1 cellular context compared by ENCODE assay signal in the genomic region with DNA sequence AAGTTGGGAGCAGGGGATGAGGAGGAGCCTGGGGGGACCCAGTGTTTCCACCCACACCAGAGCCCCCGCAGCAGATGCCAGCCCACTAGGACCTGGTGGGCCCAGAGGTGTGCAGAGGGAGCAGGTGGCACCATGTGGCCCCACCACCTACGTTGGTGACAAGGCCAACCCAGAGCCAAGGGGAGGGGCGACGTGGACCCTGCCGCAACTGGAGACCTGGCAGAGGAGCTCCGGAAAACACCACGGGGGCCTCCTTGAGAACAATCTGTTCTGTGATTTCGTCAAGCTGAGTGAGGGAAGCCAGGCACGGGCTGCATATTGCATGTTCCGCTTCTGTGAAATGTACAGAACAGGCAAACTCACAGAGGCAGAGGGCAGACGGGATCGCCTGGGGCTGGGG.
TF ChIP-seq lines count a peak whose summit lies in the region.

No MANE protein-coding gene starts in this region.

TF ChIP-seq in A549, 52 proteins besides CTCF, POLR2A, EP300 and RAD21:
- no peak for TF ChIP-seq HOXB5 (CRISPR knock-in tag; IDR thresholded peaks at IDR 0.05)
- TF ChIP-seq RFX5 (IDR thresholded peaks at IDR 0.05): no peak
- no peak for TF ChIP-seq E2F6 (IDR thresholded peaks at IDR 0.05; ENCODE audit: borderline replicate concordance, low read depth)
- no peak for TF ChIP-seq POLR2AphosphoS2 (conservative IDR thresholded peaks at IDR 0.05; ENCODE audit: low read length)
- no peak for TF ChIP-seq BHLHE40 (IDR thresholded peaks at IDR 0.05; ENCODE audit: low read depth, low read length)
